Comparison of ENCODE assay signal across 1 cellular context in the genomic region with DNA sequence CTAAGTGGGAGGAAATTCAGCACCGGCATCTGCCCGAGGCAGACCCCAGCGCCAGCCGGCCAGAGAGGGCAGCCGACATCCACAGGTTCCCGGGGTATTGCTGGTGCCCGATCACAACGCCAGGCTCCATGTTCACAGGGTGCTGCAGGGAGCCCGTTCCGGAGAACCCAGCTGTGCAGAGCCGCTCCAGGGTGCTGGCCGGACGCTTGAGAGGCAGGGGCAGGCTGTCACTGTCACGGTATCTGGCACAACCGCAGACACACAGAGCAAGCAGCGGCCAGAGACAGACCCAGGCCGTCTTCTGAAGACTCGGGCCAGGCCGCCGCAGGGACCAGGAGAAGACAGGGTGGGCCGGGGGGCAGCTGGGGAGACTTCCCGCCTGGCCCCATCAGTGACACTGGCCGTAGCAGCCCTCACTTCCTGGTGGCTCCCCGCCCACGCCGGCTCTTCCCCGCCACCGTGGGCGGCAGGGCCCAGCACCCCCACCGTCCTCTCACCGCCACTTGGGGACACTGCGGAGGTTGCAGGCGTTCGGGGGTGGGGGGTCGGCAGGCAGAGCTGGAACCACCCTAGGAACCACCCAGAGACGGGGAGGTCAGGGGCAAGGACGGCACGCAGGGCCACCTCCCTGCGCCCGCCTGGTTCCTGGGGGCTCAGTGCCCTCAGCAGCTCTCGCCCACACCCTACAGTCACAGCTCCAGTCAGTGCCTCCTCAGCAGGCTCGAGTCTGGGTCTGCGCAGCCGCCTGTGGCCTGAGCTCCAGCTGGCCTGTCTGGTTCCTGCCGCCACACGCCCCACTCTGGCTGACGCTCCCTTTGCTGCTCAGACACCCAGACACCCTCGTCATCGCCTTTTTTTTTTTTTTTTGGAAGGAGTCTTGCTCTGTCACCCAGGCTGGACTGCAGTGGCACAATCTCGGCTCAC.
TF ChIP-seq lines count a peak whose summit lies in the region.

No MANE protein-coding gene starts in this region.

TF ChIP-seq in K562, 482 proteins besides CTCF, POLR2A, EP300 and RAD21 (continues in another document):
- no peak for TF ChIP-seq FOXM1 (IDR thresholded peaks at IDR 0.05; ENCODE audit: low read depth)
- TF ChIP-seq FOXM1 (CRISPR knock-in tag; IDR thresholded peaks at IDR 0.05; ENCODE audit: low read depth) = no peak
- TF ChIP-seq ZKSCAN3 (CRISPR knock-in tag; IDR thresholded peaks at IDR 0.05) = no peak
- TF ChIP-seq, protein P1, sequence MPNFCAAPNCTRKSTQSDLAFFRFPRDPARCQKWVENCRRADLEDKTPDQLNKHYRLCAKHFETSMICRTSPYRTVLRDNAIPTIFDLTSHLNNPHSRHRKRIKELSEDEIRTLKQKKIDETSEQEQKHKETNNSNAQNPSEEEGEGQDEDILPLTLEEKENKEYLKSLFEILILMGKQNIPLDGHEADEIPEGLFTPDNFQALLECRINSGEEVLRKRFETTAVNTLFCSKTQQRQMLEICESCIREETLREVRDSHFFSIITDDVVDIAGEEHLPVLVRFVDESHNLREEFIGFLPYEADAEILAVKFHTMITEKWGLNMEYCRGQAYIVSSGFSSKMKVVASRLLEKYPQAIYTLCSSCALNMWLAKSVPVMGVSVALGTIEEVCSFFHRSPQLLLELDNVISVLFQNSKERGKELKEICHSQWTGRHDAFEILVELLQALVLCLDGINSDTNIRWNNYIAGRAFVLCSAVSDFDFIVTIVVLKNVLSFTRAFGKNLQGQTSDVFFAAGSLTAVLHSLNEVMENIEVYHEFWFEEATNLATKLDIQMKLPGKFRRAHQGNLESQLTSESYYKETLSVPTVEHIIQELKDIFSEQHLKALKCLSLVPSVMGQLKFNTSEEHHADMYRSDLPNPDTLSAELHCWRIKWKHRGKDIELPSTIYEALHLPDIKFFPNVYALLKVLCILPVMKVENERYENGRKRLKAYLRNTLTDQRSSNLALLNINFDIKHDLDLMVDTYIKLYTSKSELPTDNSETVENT (CRISPR knock-in tag; IDR thresholded peaks at IDR 0.05) = no peak
- no peak for TF ChIP-seq KAT7 (CRISPR knock-in tag; IDR thresholded peaks at IDR 0.05; ENCODE audit: borderline replicate concordance)
- TF ChIP-seq CBFA2T2 (conservative IDR thresholded peaks at IDR 0.05) = no peak
- TF ChIP-seq, protein P2, sequence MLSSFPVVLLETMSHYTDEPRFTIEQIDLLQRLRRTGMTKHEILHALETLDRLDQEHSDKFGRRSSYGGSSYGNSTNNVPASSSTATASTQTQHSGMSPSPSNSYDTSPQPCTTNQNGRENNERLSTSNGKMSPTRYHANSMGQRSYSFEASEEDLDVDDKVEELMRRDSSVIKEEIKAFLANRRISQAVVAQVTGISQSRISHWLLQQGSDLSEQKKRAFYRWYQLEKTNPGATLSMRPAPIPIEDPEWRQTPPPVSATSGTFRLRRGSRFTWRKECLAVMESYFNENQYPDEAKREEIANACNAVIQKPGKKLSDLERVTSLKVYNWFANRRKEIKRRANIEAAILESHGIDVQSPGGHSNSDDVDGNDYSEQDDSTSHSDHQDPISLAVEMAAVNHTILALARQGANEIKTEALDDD (IDR thresholded peaks at IDR 0.05) = no peak
- TF ChIP-seq, protein P3, sequence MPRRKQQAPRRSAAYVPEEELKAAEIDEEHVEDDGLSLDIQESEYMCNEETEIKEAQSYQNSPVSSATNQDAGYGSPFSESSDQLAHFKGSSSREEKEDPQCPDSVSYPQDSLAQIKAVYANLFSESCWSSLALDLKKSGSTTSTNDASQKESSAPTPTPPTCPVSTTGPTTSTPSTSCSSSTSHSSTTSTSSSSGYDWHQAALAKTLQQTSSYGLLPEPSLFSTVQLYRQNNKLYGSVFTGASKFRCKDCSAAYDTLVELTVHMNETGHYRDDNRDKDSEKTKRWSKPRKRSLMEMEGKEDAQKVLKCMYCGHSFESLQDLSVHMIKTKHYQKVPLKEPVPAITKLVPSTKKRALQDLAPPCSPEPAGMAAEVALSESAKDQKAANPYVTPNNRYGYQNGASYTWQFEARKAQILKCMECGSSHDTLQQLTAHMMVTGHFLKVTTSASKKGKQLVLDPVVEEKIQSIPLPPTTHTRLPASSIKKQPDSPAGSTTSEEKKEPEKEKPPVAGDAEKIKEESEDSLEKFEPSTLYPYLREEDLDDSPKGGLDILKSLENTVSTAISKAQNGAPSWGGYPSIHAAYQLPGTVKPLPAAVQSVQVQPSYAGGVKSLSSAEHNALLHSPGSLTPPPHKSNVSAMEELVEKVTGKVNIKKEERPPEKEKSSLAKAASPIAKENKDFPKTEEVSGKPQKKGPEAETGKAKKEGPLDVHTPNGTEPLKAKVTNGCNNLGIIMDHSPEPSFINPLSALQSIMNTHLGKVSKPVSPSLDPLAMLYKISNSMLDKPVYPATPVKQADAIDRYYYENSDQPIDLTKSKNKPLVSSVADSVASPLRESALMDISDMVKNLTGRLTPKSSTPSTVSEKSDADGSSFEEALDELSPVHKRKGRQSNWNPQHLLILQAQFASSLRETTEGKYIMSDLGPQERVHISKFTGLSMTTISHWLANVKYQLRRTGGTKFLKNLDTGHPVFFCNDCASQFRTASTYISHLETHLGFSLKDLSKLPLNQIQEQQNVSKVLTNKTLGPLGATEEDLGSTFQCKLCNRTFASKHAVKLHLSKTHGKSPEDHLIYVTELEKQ (CRISPR knock-in tag; IDR thresholded peaks at IDR 0.05) = no peak
- TF ChIP-seq TSC22D4 (tag; IDR thresholded peaks at IDR 0.05) = no peak
- TF ChIP-seq, protein P4, sequence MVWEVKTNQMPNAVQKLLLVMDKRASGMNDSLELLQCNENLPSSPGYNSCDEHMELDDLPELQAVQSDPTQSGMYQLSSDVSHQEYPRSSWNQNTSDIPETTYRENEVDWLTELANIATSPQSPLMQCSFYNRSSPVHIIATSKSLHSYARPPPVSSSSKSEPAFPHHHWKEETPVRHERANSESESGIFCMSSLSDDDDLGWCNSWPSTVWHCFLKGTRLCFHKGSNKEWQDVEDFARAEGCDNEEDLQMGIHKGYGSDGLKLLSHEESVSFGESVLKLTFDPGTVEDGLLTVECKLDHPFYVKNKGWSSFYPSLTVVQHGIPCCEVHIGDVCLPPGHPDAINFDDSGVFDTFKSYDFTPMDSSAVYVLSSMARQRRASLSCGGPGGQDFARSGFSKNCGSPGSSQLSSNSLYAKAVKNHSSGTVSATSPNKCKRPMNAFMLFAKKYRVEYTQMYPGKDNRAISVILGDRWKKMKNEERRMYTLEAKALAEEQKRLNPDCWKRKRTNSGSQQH (CRISPR knock-in tag; IDR thresholded peaks at IDR 0.05) = no peak
- TF ChIP-seq, protein P5, sequence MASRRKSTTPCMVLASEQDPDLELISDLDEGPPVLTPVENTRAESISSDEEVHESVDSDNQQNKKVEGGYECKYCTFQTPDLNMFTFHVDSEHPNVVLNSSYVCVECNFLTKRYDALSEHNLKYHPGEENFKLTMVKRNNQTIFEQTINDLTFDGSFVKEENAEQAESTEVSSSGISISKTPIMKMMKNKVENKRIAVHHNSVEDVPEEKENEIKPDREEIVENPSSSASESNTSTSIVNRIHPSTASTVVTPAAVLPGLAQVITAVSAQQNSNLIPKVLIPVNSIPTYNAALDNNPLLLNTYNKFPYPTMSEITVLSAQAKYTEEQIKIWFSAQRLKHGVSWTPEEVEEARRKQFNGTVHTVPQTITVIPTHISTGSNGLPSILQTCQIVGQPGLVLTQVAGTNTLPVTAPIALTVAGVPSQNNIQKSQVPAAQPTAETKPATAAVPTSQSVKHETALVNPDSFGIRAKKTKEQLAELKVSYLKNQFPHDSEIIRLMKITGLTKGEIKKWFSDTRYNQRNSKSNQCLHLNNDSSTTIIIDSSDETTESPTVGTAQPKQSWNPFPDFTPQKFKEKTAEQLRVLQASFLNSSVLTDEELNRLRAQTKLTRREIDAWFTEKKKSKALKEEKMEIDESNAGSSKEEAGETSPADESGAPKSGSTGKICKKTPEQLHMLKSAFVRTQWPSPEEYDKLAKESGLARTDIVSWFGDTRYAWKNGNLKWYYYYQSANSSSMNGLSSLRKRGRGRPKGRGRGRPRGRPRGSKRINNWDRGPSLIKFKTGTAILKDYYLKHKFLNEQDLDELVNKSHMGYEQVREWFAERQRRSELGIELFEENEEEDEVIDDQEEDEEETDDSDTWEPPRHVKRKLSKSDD (conservative IDR thresholded peaks at IDR 0.05; ENCODE audit: low read length) = no peak
- TF ChIP-seq, protein P6, sequence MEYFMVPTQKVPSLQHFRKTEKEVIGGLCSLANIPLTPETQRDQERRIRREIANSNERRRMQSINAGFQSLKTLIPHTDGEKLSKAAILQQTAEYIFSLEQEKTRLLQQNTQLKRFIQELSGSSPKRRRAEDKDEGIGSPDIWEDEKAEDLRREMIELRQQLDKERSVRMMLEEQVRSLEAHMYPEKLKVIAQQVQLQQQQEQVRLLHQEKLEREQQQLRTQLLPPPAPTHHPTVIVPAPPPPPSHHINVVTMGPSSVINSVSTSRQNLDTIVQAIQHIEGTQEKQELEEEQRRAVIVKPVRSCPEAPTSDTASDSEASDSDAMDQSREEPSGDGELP (CRISPR knock-in tag; IDR thresholded peaks at IDR 0.05; ENCODE audit: borderline replicate concordance) = peak; percentile 50; the same call in 1 of the 2 replicates
- TF ChIP-seq ZNF239 (CRISPR knock-in tag; IDR thresholded peaks at IDR 0.05) = no peak
- no peak for TF ChIP-seq CEBPG (CRISPR knock-in tag; IDR thresholded peaks at IDR 0.05)
- no peak for TF ChIP-seq CEBPG (tag; conservative IDR thresholded peaks at IDR 0.05 in 1 of 2, IDR thresholded peaks at IDR 0.05 in 1 of 2)
- TF ChIP-seq ZNF253 (CRISPR knock-in tag; conservative IDR thresholded peaks at IDR 0.05) = no peak
- TF ChIP-seq, protein P7, sequence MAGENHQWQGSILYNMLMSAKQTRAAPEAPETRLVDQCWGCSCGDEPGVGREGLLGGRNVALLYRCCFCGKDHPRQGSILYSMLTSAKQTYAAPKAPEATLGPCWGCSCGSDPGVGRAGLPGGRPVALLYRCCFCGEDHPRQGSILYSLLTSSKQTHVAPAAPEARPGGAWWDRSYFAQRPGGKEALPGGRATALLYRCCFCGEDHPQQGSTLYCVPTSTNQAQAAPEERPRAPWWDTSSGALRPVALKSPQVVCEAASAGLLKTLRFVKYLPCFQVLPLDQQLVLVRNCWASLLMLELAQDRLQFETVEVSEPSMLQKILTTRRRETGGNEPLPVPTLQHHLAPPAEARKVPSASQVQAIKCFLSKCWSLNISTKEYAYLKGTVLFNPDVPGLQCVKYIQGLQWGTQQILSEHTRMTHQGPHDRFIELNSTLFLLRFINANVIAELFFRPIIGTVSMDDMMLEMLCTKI (IDR thresholded peaks at IDR 0.05; ENCODE audit: partially characterized antibody) = no peak
- no peak for TF ChIP-seq MAFK (IDR thresholded peaks at IDR 0.05; ENCODE audit: low read length)
- TF ChIP-seq GTF2F1 (IDR thresholded peaks at IDR 0.05; ENCODE audit: low read depth, low read length) = no peak
- TF ChIP-seq PHB (CRISPR knock-in tag; IDR thresholded peaks at IDR 0.05) = no peak
- peak; percentile 2 for TF ChIP-seq FIP1L1 (IDR thresholded peaks at IDR 0.05; ENCODE audit: low read depth, low read length, poor library complexity, severe bottlenecking)
- TF ChIP-seq THRAP3 (IDR thresholded peaks at IDR 0.05; ENCODE audit: borderline replicate concordance) = no peak
- no peak for TF ChIP-seq JUN (IDR thresholded peaks at IDR 0.05; ENCODE audit: borderline replicate concordance, low read depth, low read length)
- no peak for TF ChIP-seq JUN (CRISPR knock-in tag; IDR thresholded peaks at IDR 0.05; ENCODE audit: borderline replicate concordance)
- no peak for TF ChIP-seq SPI1 (IDR thresholded peaks at IDR 0.05; ENCODE audit: borderline replicate concordance, low read depth, low read length)
- TF ChIP-seq, protein P8, sequence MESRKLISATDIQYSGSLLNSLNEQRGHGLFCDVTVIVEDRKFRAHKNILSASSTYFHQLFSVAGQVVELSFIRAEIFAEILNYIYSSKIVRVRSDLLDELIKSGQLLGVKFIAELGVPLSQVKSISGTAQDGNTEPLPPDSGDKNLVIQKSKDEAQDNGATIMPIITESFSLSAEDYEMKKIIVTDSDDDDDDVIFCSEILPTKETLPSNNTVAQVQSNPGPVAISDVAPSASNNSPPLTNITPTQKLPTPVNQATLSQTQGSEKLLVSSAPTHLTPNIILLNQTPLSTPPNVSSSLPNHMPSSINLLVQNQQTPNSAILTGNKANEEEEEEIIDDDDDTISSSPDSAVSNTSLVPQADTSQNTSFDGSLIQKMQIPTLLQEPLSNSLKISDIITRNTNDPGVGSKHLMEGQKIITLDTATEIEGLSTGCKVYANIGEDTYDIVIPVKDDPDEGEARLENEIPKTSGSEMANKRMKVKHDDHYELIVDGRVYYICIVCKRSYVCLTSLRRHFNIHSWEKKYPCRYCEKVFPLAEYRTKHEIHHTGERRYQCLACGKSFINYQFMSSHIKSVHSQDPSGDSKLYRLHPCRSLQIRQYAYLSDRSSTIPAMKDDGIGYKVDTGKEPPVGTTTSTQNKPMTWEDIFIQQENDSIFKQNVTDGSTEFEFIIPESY (CRISPR knock-in tag; IDR thresholded peaks at IDR 0.05) = peak; percentile 82; the same call in 1 of the 2 replicates
- no peak for TF ChIP-seq KDM5B (IDR thresholded peaks at IDR 0.05; ENCODE audit: insufficient replicate concordance, low read depth, low read length)
- peak; percentile 82 for TF ChIP-seq EGR1 (conservative IDR thresholded peaks at IDR 0.05)
- TF ChIP-seq HNRNPL (IDR thresholded peaks at IDR 0.05; ENCODE audit: low read depth, low read length) = no peak
- no peak for TF ChIP-seq TAF1 (IDR thresholded peaks at IDR 0.05; ENCODE audit: control insufficient read depth, extremely low read depth, insufficient read depth, low read length, severe bottlenecking)
- TF ChIP-seq, protein P9, sequence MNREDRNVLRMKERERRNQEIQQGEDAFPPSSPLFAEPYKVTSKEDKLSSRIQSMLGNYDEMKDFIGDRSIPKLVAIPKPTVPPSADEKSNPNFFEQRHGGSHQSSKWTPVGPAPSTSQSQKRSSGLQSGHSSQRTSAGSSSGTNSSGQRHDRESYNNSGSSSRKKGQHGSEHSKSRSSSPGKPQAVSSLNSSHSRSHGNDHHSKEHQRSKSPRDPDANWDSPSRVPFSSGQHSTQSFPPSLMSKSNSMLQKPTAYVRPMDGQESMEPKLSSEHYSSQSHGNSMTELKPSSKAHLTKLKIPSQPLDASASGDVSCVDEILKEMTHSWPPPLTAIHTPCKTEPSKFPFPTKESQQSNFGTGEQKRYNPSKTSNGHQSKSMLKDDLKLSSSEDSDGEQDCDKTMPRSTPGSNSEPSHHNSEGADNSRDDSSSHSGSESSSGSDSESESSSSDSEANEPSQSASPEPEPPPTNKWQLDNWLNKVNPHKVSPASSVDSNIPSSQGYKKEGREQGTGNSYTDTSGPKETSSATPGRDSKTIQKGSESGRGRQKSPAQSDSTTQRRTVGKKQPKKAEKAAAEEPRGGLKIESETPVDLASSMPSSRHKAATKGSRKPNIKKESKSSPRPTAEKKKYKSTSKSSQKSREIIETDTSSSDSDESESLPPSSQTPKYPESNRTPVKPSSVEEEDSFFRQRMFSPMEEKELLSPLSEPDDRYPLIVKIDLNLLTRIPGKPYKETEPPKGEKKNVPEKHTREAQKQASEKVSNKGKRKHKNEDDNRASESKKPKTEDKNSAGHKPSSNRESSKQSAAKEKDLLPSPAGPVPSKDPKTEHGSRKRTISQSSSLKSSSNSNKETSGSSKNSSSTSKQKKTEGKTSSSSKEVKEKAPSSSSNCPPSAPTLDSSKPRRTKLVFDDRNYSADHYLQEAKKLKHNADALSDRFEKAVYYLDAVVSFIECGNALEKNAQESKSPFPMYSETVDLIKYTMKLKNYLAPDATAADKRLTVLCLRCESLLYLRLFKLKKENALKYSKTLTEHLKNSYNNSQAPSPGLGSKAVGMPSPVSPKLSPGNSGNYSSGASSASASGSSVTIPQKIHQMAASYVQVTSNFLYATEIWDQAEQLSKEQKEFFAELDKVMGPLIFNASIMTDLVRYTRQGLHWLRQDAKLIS (CRISPR knock-in tag; IDR thresholded peaks at IDR 0.05) = no peak
- no peak for TF ChIP-seq NFRKB (IDR thresholded peaks at IDR 0.05; ENCODE audit: low read depth)
